ENCODE assay signal across 30 cellular contexts in the genomic region with DNA sequence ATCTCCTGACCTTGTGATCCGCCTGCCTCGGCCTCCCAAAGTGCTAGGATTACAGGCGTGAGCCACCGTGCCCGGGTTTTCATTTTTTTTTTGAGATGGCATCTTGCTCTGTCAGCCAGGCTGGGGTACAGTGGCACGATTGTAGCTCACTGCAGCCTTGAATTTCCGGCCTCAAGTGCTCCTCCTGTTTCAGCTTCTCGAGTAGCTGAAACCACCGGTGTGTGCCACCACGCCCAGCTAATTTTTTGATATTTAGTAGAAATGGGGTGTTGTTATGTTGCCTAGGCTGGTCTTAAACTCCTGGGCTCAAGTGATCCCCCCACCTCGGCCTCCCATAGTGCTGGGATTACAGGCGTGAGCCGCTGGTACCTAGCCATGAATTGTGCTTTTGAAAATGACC.
"Had no signal": no experiment of that assay in that cellular context is flagged by ENCODE, and none has a peak within 500 bp of the region (broad histone marks: within the 10 kb centered on the region; RNA-seq: fewer than 3 reads in every experiment).

No MANE protein-coding gene starts in this region.

- H3K27me3 Mint-ChIP-seq: activated CD4-positive, alpha-beta T cell treated with anti-CD3 and anti-CD28 coated beads, Interleukin-2, amount 10 ng/mL, durations not matched to agents 24 days and 14 days; memory B cell; naive thymus-derived CD4-positive, alpha-beta T cell; stimulated activated naive B cell treated with anti-CD40 and anti-IgM and Interleukin-4, amounts not matched to agents 10 μg/mL and 1 μg/mL and 100 μg/mL, for 72 hours; T-helper 17 cell had no signal

- DNase-seq: activated CD4-positive, alpha-beta T cell treated with anti-CD3 and anti-CD28 coated beads, Interleukin-2, amount 10 ng/mL, durations not matched to agents 24 days and 14 days; activated CD4-positive, CD25-positive, alpha-beta regulatory T cell treated with anti-CD3 and anti-CD28 coated beads, Interleukin-2, amount 50 U/mL, for 72 hours; activated naive CD4-positive, alpha-beta T cell treated with anti-CD3 and anti-CD28 coated beads for 36 hours; amniotic stem cell; brain microvascular endothelial cell; cortex of kidney; foreskin keratinocyte; heart left ventricle; hypothalamus; kidney glomerular epithelial cell; midbrain; naive thymus-derived CD4-positive, alpha-beta T cell; occipital lobe; psoas muscle; sigmoid colon; small intestine; stimulated activated naive B cell treated with anti-CD40 and anti-IgM and Interleukin-4, amounts not matched to agents 10 μg/mL and 1 μg/mL and 100 μg/mL, for 72 hours; stomach; T-helper 17 cell; T1000; thyroid gland; upper lobe of right lung had no signal

- H3K27ac Mint-ChIP-seq: activated CD4-positive, alpha-beta T cell treated with anti-CD3 and anti-CD28 coated beads, Interleukin-2, amount 10 ng/mL, durations not matched to agents 24 days and 14 days; activated naive CD4-positive, alpha-beta T cell treated with anti-CD3 and anti-CD28 coated beads for 36 hours; activated T-helper 2 cell treated with anti-CD3 and anti-CD28 coated beads, Interferon-gamma antibody, Interleukin-2, Interleukin-4, amounts not matched to agents 10 μg/mL and 5 μg/mL and 100 μg/mL, durations not matched to agents 14 hours and 24 hours and 36 hours; memory B cell; neural progenitor cell; stimulated activated naive B cell treated with anti-CD40 and anti-IgM and Interleukin-4, amounts not matched to agents 10 μg/mL and 1 μg/mL and 100 μg/mL, for 72 hours had no signal

- FAIRE-seq: astrocyte, small intestine had no signal

- ATAC-seq: esophagus mucosa; foreskin keratinocyte; heart left ventricle; left lobe of liver; naive thymus-derived CD4-positive, alpha-beta T cell; psoas muscle; stimulated activated naive B cell treated with anti-CD40 and anti-IgM and Interleukin-4, amounts not matched to agents 10 μg/mL and 1 μg/mL and 100 μg/mL, for 72 hours; T-helper 17 cell; upper lobe of right lung had no signal

- H3K27ac ChIP-seq: brain microvascular endothelial cell, foreskin keratinocyte, neural progenitor cell, parathyroid adenoma, psoas muscle, sigmoid colon, SK-N-MC, thyroid gland, upper lobe of right lung had no signal

- H3K9me3 Mint-ChIP-seq: activated CD4-positive, alpha-beta T cell treated with anti-CD3 and anti-CD28 coated beads, Interleukin-2, amount 10 ng/mL, durations not matched to agents 24 days and 14 days; activated naive CD4-positive, alpha-beta T cell treated with anti-CD3 and anti-CD28 coated beads for 36 hours; activated T-helper 2 cell treated with anti-CD3 and anti-CD28 coated beads, Interferon-gamma antibody, Interleukin-2, Interleukin-4, amounts not matched to agents 10 μg/mL and 5 μg/mL and 100 μg/mL, durations not matched to agents 14 hours and 24 hours and 36 hours; memory B cell; naive thymus-derived CD4-positive, alpha-beta T cell; neural progenitor cell; stimulated activated naive B cell treated with anti-CD40 and anti-IgM and Interleukin-4, amounts not matched to agents 10 μg/mL and 1 μg/mL and 100 μg/mL, for 72 hours had no signal

- H3K4me3 Mint-ChIP-seq: activated CD4-positive, alpha-beta T cell treated with anti-CD3 and anti-CD28 coated beads, Interleukin-2, amount 10 ng/mL, durations not matched to agents 24 days and 14 days; activated naive CD4-positive, alpha-beta T cell treated with anti-CD3 and anti-CD28 coated beads for 36 hours; memory B cell; neural progenitor cell; stimulated activated naive B cell treated with anti-CD40 and anti-IgM and Interleukin-4, amounts not matched to agents 10 μg/mL and 1 μg/mL and 100 μg/mL, for 72 hours; T-helper 17 cell had no signal
